ENCODE assay signal across 33 cellular contexts in genomic region chr6:143504369-143504768, GRCh38.
"Had no signal": no experiment of that assay in that cellular context is flagged by ENCODE, and none has a peak within 500 bp of the region (broad histone marks: within the 10 kb centered on the region; RNA-seq: fewer than 3 reads in every experiment).

No MANE protein-coding gene starts in this region.

- DNase-seq: activated CD4-positive, alpha-beta T cell treated with anti-CD3 and anti-CD28 coated beads for 36 hours; activated CD4-positive, alpha-beta T cell treated with anti-CD3 and anti-CD28 coated beads, Interleukin-2, amount 50 U/mL, for 1 hour; activated CD4-positive, alpha-beta T cell treated with anti-CD3 and anti-CD28 coated beads, Interleukin-2, amount 50 U/mL, for 48 hours; activated CD4-positive, CD25-positive, alpha-beta regulatory T cell; activated CD4-positive, CD25-positive, alpha-beta regulatory T cell treated with anti-CD3 and anti-CD28 coated beads, Interleukin-2, amount 50 U/mL, for 72 hours; activated CD8-positive, alpha-beta memory T cell treated with anti-CD3 and anti-CD28 coated beads for 24 hours; activated CD8-positive, alpha-beta T cell treated with anti-CD3 and anti-CD28 coated beads for 36 hours; activated effector memory CD4-positive, alpha-beta T cell treated with Interleukin-2 at 50 U/mL for 16 hours; activated gamma-delta T cell treated with Interleukin-2 at 50 U/mL for 16 hours; activated naive CD4-positive, alpha-beta T cell treated with anti-CD3 and anti-CD28 coated beads, Interleukin-2, amount 50 U/mL, for 16 hours; activated naive CD4-positive, alpha-beta T cell treated with Interleukin-2 at 50 U/mL for 16 hours; activated T-cell treated with anti-CD3 and anti-CD28 coated beads, Interleukin-2, amount 50 U/mL, for 4 hours; amniotic stem cell; anterior cingulate cortex; brain microvascular endothelial cell; cortex of kidney; dermis blood vessel endothelial cell; effector CD4-positive, alpha-beta T cell; effector memory CD8-positive, alpha-beta T cell; erythroblast; foreskin melanocyte; heart right ventricle; T-helper 1 cell; T-helper 17 cell; T1000 had no signal

- H3K9me3 Mint-ChIP-seq: activated CD8-positive, alpha-beta T cell treated with anti-CD3 and anti-CD28 coated beads for 36 hours; activated T-cell treated with anti-CD3 and anti-CD28 coated beads, Interleukin-2, amount 50 U/mL, for 4 hours; activated T-helper 17 cell treated with anti-CD3 and anti-CD28 coated beads, Interleukin-2, amount 50 U/mL, for 72 hours; central memory CD8-positive, alpha-beta T cell; effector memory CD8-positive, alpha-beta T cell; T-helper 2 cell treated with Interferon-gamma antibody and Interleukin-4, amounts not matched to agents 5 μg/mL and 100 μg/mL, for 36 hours had no signal

- FAIRE-seq: astrocyte, colon had no signal

- H3K9me3 ChIP-seq: esophagus muscularis mucosa, gastroesophageal sphincter, heart right ventricle had no signal

- H3K27ac ChIP-seq: brain microvascular endothelial cell, esophagus muscularis mucosa, gastroesophageal sphincter, heart right ventricle had no signal

- H3K27me3 Mint-ChIP-seq: activated CD4-positive, alpha-beta T cell treated with anti-CD3 and anti-CD28 coated beads for 36 hours; activated CD8-positive, alpha-beta T cell treated with anti-CD3 and anti-CD28 coated beads for 36 hours; activated naive CD8-positive, alpha-beta T cell; activated T-helper 17 cell treated with anti-CD3 and anti-CD28 coated beads, Interleukin-2, amount 50 U/mL, for 72 hours; central memory CD8-positive, alpha-beta T cell; effector memory CD8-positive, alpha-beta T cell; T-helper 17 cell had no signal

- ATAC-seq: activated CD8-positive, alpha-beta T cell treated with anti-CD3 and anti-CD28 coated beads for 36 hours; activated T-cell treated with anti-CD3 and anti-CD28 coated beads, Interleukin-2, amount 50 U/mL, for 4 hours; effector memory CD8-positive, alpha-beta T cell; gastroesophageal sphincter; heart right ventricle; T-helper 17 cell had no signal

- H3K4me3 Mint-ChIP-seq: activated CD4-positive, alpha-beta T cell treated with anti-CD3 and anti-CD28 coated beads for 36 hours; activated CD8-positive, alpha-beta T cell treated with anti-CD3 and anti-CD28 coated beads for 36 hours; activated naive CD8-positive, alpha-beta T cell; activated T-cell treated with anti-CD3 and anti-CD28 coated beads, Interleukin-2, amount 50 U/mL, for 4 hours; activated T-helper 17 cell treated with anti-CD3 and anti-CD28 coated beads, Interleukin-2, amount 50 U/mL, for 72 hours; central memory CD8-positive, alpha-beta T cell; effector memory CD8-positive, alpha-beta T cell; T-helper 17 cell; T-helper 2 cell treated with Interferon-gamma antibody and Interleukin-4, amounts not matched to agents 5 μg/mL and 100 μg/mL, for 36 hours had no signal

- H3K27ac Mint-ChIP-seq: activated CD4-positive, alpha-beta T cell treated with anti-CD3 and anti-CD28 coated beads for 36 hours; activated CD8-positive, alpha-beta T cell treated with anti-CD3 and anti-CD28 coated beads for 36 hours; activated naive CD8-positive, alpha-beta T cell; activated T-helper 17 cell treated with anti-CD3 and anti-CD28 coated beads, Interleukin-2, amount 50 U/mL, for 72 hours; effector memory CD8-positive, alpha-beta T cell; T-helper 2 cell treated with Interferon-gamma antibody and Interleukin-4, amounts not matched to agents 5 μg/mL and 100 μg/mL, for 36 hours had no signal

- H3K4me3 ChIP-seq: esophagus muscularis mucosa, gastroesophageal sphincter, heart right ventricle had no signal

- H3K27me3 ChIP-seq: brain microvascular endothelial cell, esophagus muscularis mucosa, gastroesophageal sphincter, heart right ventricle had no signal
